11 cellular contexts compared by ENCODE assay signal in genomic region chrX:32448945-32449344, GRCh38.
DNase-seq lines count a peak whose midpoint lies in the region; ATAC-seq and TF ChIP-seq lines count a peak whose summit lies in the region.
"Had no signal": no experiment of that assay in that cellular context is flagged by ENCODE, and none has a peak within 500 bp of the region (broad histone marks: within the 10 kb centered on the region; RNA-seq: fewer than 3 reads in every experiment).

No MANE protein-coding gene starts in this region.

- H3K36me3 ChIP-seq in vagina (no peaks in the 10 kb centered on the region), gastroesophageal sphincter (no peaks in the 10 kb centered on the region), A673 (ENCODE audit: insufficient read depth, low read length, poor library complexity, severe bottlenecking) (no peaks in the 10 kb centered on the region)
- H3K36me3 ChIP-seq: thoracic aorta had no signal

- no peaks in the 10 kb centered on the region for H3K27me3 ChIP-seq in vagina
- H3K27me3 ChIP-seq in gastroesophageal sphincter, result no peaks in the 10 kb centered on the region
- H3K27me3 ChIP-seq in A673 (replicated peaks; ENCODE audit: insufficient read depth, low read depth, low read length, poor library complexity), result peaks cover 5% of the 10 kb centered on the region

- H3K4me1 Mint-ChIP-seq in activated T-helper 17 cell treated with anti-CD3 and anti-CD28 coated beads, Interleukin-2, amount 50 U/mL, for 72 hours, result peaks cover 4% of the 10 kb centered on the region

- H3K9me3 ChIP-seq in vagina (no peaks in the 10 kb centered on the region), gastroesophageal sphincter (no peaks in the 10 kb centered on the region), A673 (ENCODE audit: low read depth, low read length, poor library complexity, severe bottlenecking) (no peaks in the 10 kb centered on the region)
- H3K9me3 ChIP-seq: thoracic aorta had no signal

- CTCF ChIA-PET in A673 (lab: Charles Lee), result no interaction called here

- H3K27ac ChIP-seq in vagina (no peak overlapping the region), gastroesophageal sphincter (no peak overlapping the region), A673 (ENCODE audit: low read depth, low read length, poor library complexity, severe bottlenecking) (no peak overlapping the region)
- H3K27ac ChIP-seq: thoracic aorta had no signal

- TF ChIP-seq EP300 in gastroesophageal sphincter (IDR thresholded peaks at IDR 0.05), result no peak

- no peak overlapping the region for H3K4me3 ChIP-seq in vagina
- no peak overlapping the region for H3K4me3 ChIP-seq in gastroesophageal sphincter
- H3K4me3 ChIP-seq in A673 (ENCODE audit: low read depth, low read length, poor library complexity, severe bottlenecking), result no peak overlapping the region
- H3K4me3 ChIP-seq: smooth muscle cell, thoracic aorta had no signal

- H3K4me1 ChIP-seq in vagina (no peaks in the 10 kb centered on the region), gastroesophageal sphincter (no peaks in the 10 kb centered on the region), A673 (ENCODE audit: insufficient read depth, low read length, poor library complexity, severe bottlenecking) (no peaks in the 10 kb centered on the region)

- no peak overlapping the region for H3K27ac Mint-ChIP-seq in activated T-helper 17 cell treated with anti-CD3 and anti-CD28 coated beads, Interleukin-2, amount 50 U/mL, for 72 hours

- no peaks in the 10 kb centered on the region for H3K36me3 Mint-ChIP-seq in activated T-helper 17 cell treated with anti-CD3 and anti-CD28 coated beads, Interleukin-2, amount 50 U/mL, for 72 hours (ENCODE audit: low read depth)

- peak overlapping the region; percentile 21 for H3K4me3 Mint-ChIP-seq in activated T-helper 17 cell treated with anti-CD3 and anti-CD28 coated beads, Interleukin-2, amount 50 U/mL, for 72 hours

- no peaks in the 10 kb centered on the region for H3K27me3 Mint-ChIP-seq in activated T-helper 17 cell treated with anti-CD3 and anti-CD28 coated beads, Interleukin-2, amount 50 U/mL, for 72 hours

- BruUV-seq in A673 (replicated peaks; lab: Mats Ljungman, UMichigan), result no TSS peak

- peaks cover 3% of the 10 kb centered on the region for H3K9me3 Mint-ChIP-seq in activated T-helper 17 cell treated with anti-CD3 and anti-CD28 coated beads, Interleukin-2, amount 50 U/mL, for 72 hours

- peak; percentile 47 for ATAC-seq in GM18858 (IDR thresholded peaks at IDR 0.05; ENCODE audit: unreplicated experiment)
- ATAC-seq in GM21528 (IDR thresholded peaks at IDR 0.05; ENCODE audit: low FRiP score, unreplicated experiment), result peak; percentile 80
- peak; percentile 58 for ATAC-seq in HG03354 (IDR thresholded peaks at IDR 0.05; ENCODE audit: poor library complexity, severe bottlenecking, unreplicated experiment)
- ATAC-seq in activated T-helper 17 cell treated with anti-CD3 and anti-CD28 coated beads, Interleukin-2, amount 50 U/mL, for 72 hours (replicated peaks), result no peak
- ATAC-seq in gastroesophageal sphincter, result no peak

- WGBS in gastroesophageal sphincter (ENCODE audit: low coverage in 1 of 2), 2 donors, result 33 to 34% methylated on average over 2 of the region's 2 CpGs

- TF ChIP-seq POLR2A in vagina (IDR thresholded peaks at IDR 0.05) (no peak), gastroesophageal sphincter (IDR thresholded peaks at IDR 0.05) (no peak)

- no peak for TF ChIP-seq CTCF in vagina (IDR thresholded peaks at IDR 0.05)
- TF ChIP-seq CTCF in gastroesophageal sphincter (IDR thresholded peaks at IDR 0.05), result no peak
- no peak for TF ChIP-seq CTCF in A673 (conservative IDR thresholded peaks at IDR 0.05; ENCODE audit: low read depth, low read length)

- intact Hi-C loops in vagina (cut with DNase I), result no loop called here
- intact Hi-C loops in A673 (cut with micrococcal nuclease; ENCODE audit: unreplicated experiment), result no loop called here

- DNase-seq in vagina (ENCODE audit: extremely low spot score in 2 of 2) (no peak), A673 (ENCODE audit: low spot score) (no peak), NCI-H2171 (lab: John Stamatoyannopoulos, UW) (no peak)
- DNase-seq: NCI-H1105 treated with DMSO at 0.1 percent for 48 hours had no signal

- POLR2A ChIA-PET in A673 (lab: Charles Lee; ENCODE audit: low non-redundant PET), result interaction anchor here (0.6 kb wide), 1 partner anchor 198 kb away, joined by 3 read pairs; no protein-coding TSS in a partner anchor

Comparison
In these comparisons a context has a peak if more than half of its experiments do, and no peak if none do; other contexts are left out.
1. ATAC-seq: peak in GM18858 (single experiment), GM21528 (single experiment) and HG03354 (single experiment); none in activated T-helper 17 cell treated with anti-CD3 and anti-CD28 coated beads, Interleukin-2, amount 50 U/mL, for 72 hours (single experiment) and gastroesophageal sphincter (single experiment).